Comparison of ENCODE assay signal across 1 cellular context in genomic region chr2:110695146-110695898, GRCh38.
TF ChIP-seq lines count a peak whose summit lies in the region.
"Not testable (repeated sequence)": the region's sequence is repeated elsewhere in the genome, so short reads cannot be mapped to it uniquely, and the experiment has no call there.

No MANE protein-coding gene starts in this region.

TF ChIP-seq in K562, 482 proteins besides CTCF, POLR2A, EP300 and RAD21 (continued from another document):
- TF ChIP-seq NBN (IDR thresholded peaks at IDR 0.05; ENCODE audit: low read depth) (peak; percentile 46; the same call in 1 of the 2 replicates), EHMT2 (IDR thresholded peaks at IDR 0.05) (peak; percentile 58), FOXJ2 (tag; IDR thresholded peaks at IDR 0.05) (0 out of 2 replicates have a peak, but pooled peaks have one; percentile 22), TEAD4 (IDR thresholded peaks at IDR 0.05; ENCODE audit: low read length) (peak; percentile 51), TAL1 (IDR thresholded peaks at IDR 0.05) (peak; percentile 44; the same call in 1 of the 2 replicates), BRD9 (IDR thresholded peaks at IDR 0.05; ENCODE audit: low read depth, partially characterized antibody) (peak; percentile 68), TCF3 (CRISPR knock-in tag; IDR thresholded peaks at IDR 0.05) (peak; percentile 43; the same call in 1 of the 2 replicates), SMARCE1 (IDR thresholded peaks at IDR 0.05) (peak; percentile 65; the same call in 1 of the 2 replicates), SMARCA4 (IDR thresholded peaks at IDR 0.05) (peak; percentile 74), SMAD4 (CRISPR knock-in tag; conservative IDR thresholded peaks at IDR 0.05) (peak; percentile 61; the same call in 1 of the 2 replicates), ARNT (IDR thresholded peaks at IDR 0.05) (0 out of 4 replicates have a peak, but pooled peaks of 1 of the 2 experiments have one; percentile 21), VEZF1 (CRISPR knock-in tag; IDR thresholded peaks at IDR 0.05) (peak; percentile 67)
- TF ChIP-seq TEAD4 (CRISPR knock-in tag; IDR thresholded peaks at IDR 0.05; ENCODE audit: borderline replicate concordance): not testable (repeated sequence)
- TF ChIP-seq, protein P1, sequence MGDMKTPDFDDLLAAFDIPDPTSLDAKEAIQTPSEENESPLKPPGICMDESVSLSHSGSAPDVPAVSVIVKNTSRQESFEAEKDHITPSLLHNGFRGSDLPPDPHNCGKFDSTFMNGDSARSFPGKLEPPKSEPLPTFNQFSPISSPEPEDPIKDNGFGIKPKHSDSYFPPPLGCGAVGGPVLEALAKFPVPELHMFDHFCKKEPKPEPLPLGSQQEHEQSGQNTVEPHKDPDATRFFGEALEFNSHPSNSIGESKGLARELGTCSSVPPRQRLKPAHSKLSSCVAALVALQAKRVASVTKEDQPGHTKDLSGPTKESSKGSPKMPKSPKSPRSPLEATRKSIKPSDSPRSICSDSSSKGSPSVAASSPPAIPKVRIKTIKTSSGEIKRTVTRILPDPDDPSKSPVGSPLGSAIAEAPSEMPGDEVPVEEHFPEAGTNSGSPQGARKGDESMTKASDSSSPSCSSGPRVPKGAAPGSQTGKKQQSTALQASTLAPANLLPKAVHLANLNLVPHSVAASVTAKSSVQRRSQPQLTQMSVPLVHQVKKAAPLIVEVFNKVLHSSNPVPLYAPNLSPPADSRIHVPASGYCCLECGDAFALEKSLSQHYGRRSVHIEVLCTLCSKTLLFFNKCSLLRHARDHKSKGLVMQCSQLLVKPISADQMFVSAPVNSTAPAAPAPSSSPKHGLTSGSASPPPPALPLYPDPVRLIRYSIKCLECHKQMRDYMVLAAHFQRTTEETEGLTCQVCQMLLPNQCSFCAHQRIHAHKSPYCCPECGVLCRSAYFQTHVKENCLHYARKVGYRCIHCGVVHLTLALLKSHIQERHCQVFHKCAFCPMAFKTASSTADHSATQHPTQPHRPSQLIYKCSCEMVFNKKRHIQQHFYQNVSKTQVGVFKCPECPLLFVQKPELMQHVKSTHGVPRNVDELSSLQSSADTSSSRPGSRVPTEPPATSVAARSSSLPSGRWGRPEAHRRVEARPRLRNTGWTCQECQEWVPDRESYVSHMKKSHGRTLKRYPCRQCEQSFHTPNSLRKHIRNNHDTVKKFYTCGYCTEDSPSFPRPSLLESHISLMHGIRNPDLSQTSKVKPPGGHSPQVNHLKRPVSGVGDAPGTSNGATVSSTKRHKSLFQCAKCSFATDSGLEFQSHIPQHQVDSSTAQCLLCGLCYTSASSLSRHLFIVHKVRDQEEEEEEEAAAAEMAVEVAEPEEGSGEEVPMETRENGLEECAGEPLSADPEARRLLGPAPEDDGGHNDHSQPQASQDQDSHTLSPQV (IDR thresholded peaks at IDR 0.05): peak; percentile 91
